Comparison of ENCODE assay signal across 12 cellular contexts in the genomic region with DNA sequence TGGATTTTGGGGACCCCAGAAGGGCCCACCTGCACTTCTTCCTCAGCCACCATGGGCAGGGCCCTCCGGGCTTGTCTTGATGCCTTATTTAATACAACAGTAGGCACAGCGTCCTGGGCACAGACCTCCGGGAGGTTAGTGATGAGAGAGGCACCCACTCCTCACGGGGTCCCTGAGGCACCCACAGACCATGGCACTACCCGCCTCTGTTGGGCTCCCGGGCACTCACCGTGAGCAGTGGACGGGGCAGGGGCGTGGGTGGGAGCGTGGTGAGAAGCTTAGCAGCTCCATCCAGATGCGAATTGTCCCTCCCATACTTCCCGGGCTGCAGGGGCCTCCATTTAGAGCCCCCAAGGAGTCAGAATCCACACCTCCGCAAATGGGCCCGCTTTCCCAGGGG. TPM values are rescaled to one million over a fixed set of nuclear protein-coding genes. Genes with fewer than 3 reads are reported as not detected.
DNase-seq lines count a peak whose midpoint lies in the region; ATAC-seq, FAIRE-seq and TF ChIP-seq lines count a peak whose summit lies in the region.
"Had no signal": no experiment of that assay in that cellular context is flagged by ENCODE, and none has a peak within 500 bp of the region (broad histone marks: within the 10 kb centered on the region; RNA-seq: fewer than 3 reads in every experiment).

No MANE protein-coding gene starts in this region.

- in situ Hi-C loops in GM12878 (cut with MboI), result no loop called here

- no peaks in the 10 kb centered on the region for H3K36me3 ChIP-seq in GM12878 (ENCODE audit: control insufficient read depth in 2 of 2, insufficient read depth in 2 of 2, low read length in 1 of 2)
- H3K36me3 ChIP-seq in lower lobe of right lung, result no peaks in the 10 kb centered on the region
- no peaks in the 10 kb centered on the region for H3K36me3 ChIP-seq in testis (ENCODE audit: low read depth, missing control alignments)

- H3K4me1 ChIP-seq in GM12878 (ENCODE audit: control insufficient read depth, insufficient read depth, low read length) (peaks cover 14% of the 10 kb centered on the region), lower lobe of right lung (peaks cover 18% of the 10 kb centered on the region), testis (peaks cover 7% of the 10 kb centered on the region)

- TF ChIP-seq EP300 in GM12878 (IDR thresholded peaks at IDR 0.05; ENCODE audit: borderline replicate concordance in 1 of 2, control insufficient read depth in 1 of 2, low read depth in 2 of 2, low read length in 2 of 2), result no peak

- no peak for TF ChIP-seq RAD21 in GM12878 (IDR thresholded peaks at IDR 0.05; ENCODE audit: insufficient read depth, low read depth, low read length)

- CTCF ChIA-PET in GM12878 (lab: Yijun Ruan, JAX), result interaction anchor here (1.1 to 7.0 kb wide), 3 partner anchors 14 to 102 kb away, joined by 4 to 40 read pairs (median 9); no protein-coding TSS in a partner anchor

- POLR2A ChIA-PET in GM12878 (lab: Charles Lee), result no interaction called here

- TF ChIP-seq CTCF in GM12878 (IDR thresholded peaks at IDR 0.05 in 2 of 3, conservative IDR thresholded peaks at IDR 0.05 in 1 of 3; ENCODE audit: control insufficient read depth in 2 of 3, extremely low read depth in 1 of 3, insufficient read depth in 1 of 3, low read depth in 3 of 3, low read length in 3 of 3) (no peak), lower lobe of right lung (IDR thresholded peaks at IDR 0.05) (no peak), testis (IDR thresholded peaks at IDR 0.05) (no peak)

- ATAC-seq in GM12878 (no peak), lower lobe of right lung (peak in 1 of 2 donors; percentile 3)

- peaks cover 14% of the 10 kb centered on the region for H3K27me3 Mint-ChIP-seq in T-helper 1 cell treated with Interleukin-12 subunit alpha and Interleukin-12 subunit beta and Interleukin-4 antibody, amounts not matched to agents 30 μg/mL and 1 μg/mL, for 36 hours (ENCODE audit: low read depth)

- peak overlapping the region; percentile 37 for H3K4me3 Mint-ChIP-seq in T-helper 1 cell treated with Interleukin-12 subunit alpha and Interleukin-12 subunit beta and Interleukin-4 antibody, amounts not matched to agents 30 μg/mL and 1 μg/mL, for 36 hours

- BruUV-seq in GM12878 (replicated peaks; lab: Mats Ljungman, UMichigan), result no TSS peak

- H2AFZ ChIP-seq in GM12878 (ENCODE audit: control insufficient read depth, low read depth, low read length), result no peak overlapping the region

- H3K79me2 ChIP-seq in GM12878 (ENCODE audit: control insufficient read depth, insufficient read depth, low read length), result no peaks in the 10 kb centered on the region

- intact Hi-C loops in GM12878 (cut with micrococcal nuclease; ENCODE audit: unreplicated experiment) (no loop called here), lower lobe of right lung (cut with DNase I) (no loop called here), testis (cut with DNase I; ENCODE audit: low total_unique reads) (no loop called here)

- H3K9me3 ChIP-seq in GM12878 (replicated peaks; ENCODE audit: control insufficient read depth, insufficient read depth, low read length) (no peaks in the 10 kb centered on the region), lower lobe of right lung (no peaks in the 10 kb centered on the region), testis (no peaks in the 10 kb centered on the region)

- no peak overlapping the region; the same call in 1 of the 2 replicates for H3K4me3 ChIP-seq in GM12878
- peak overlapping the region; percentile 53 for H3K4me3 ChIP-seq in lower lobe of right lung
- peak overlapping the region; percentile 52 for H3K4me3 ChIP-seq in testis

- SMC1A ChIA-PET in GM12878 (lab: Charles Lee; ENCODE audit: uncharacterized antibody, unreplicated experiment), result interaction anchor here (1.4 kb wide), 1 partner anchor 14 kb away, joined by 5 read pairs; no protein-coding TSS in a partner anchor

- H3K27ac ChIP-seq in GM12878 (ENCODE audit: control insufficient read depth, insufficient read depth) (no peak overlapping the region), lower lobe of right lung (no peak overlapping the region), testis (peak overlapping the region in 1 of 2 donors; percentile 64)

- H3K9me3 Mint-ChIP-seq in T-helper 1 cell treated with Interleukin-12 subunit alpha and Interleukin-12 subunit beta and Interleukin-4 antibody, amounts not matched to agents 30 μg/mL and 1 μg/mL, for 36 hours, result no peaks in the 10 kb centered on the region
- H3K9me3 Mint-ChIP-seq: activated T-helper 1 cell treated with anti-CD3 and anti-CD28 coated beads, Interleukin-12 subunit alpha, Interleukin-12 subunit beta, Interleukin-2, Interleukin-4 antibody, amounts not matched to agents 30 ng/mL and 10 ng/mL and 1 ng/mL, durations not matched to agents 14 hours and 24 hours and 36 hours had no signal

- H4K20me1 ChIP-seq in GM12878 (ENCODE audit: control insufficient read depth, insufficient read depth), result no peaks in the 10 kb centered on the region

- TF ChIP-seq POLR2A in GM12878 (IDR thresholded peaks at IDR 0.05; ENCODE audit: low read depth, low read length) (no peak), testis (IDR thresholded peaks at IDR 0.05) (no peak)

- WGBS in GM12878 (ENCODE audit: insufficient coverage, insufficient replicate concordance, low lambda C conversion rate, missing lambda C conversion rate), result 67% methylated on average over 14 of the region's 14 CpGs
- WGBS in testis, 2 donors, result 70 to 72% methylated on average over 4 to 14 of the region's 14 CpGs

- peaks cover 5% of the 10 kb centered on the region for H3K4me1 Mint-ChIP-seq in T-helper 1 cell treated with Interleukin-12 subunit alpha and Interleukin-12 subunit beta and Interleukin-4 antibody, amounts not matched to agents 30 μg/mL and 1 μg/mL, for 36 hours (ENCODE audit: low read depth)

- H3K4me2 ChIP-seq in GM12878 (ENCODE audit: control insufficient read depth, insufficient read depth), result peak overlapping the region; percentile 92

- H3K27me3 ChIP-seq in GM12878 (replicated peaks in 1 of 2; ENCODE audit: control insufficient read depth in 2 of 2, insufficient read depth in 2 of 2, low read length in 1 of 2) (no peaks in the 10 kb centered on the region), lower lobe of right lung (ENCODE audit: low read depth) (no peaks in the 10 kb centered on the region), testis (no peaks in the 10 kb centered on the region)

- RAD21 ChIA-PET in GM12878 (lab: Charles Lee; ENCODE audit: unreplicated experiment), result interaction anchor here (1.2 kb wide), 1 partner anchor 25 kb away, joined by 3 read pairs; no protein-coding TSS in a partner anchor

- FAIRE-seq in GM12878 (lab: Jason Lieb, UNC), result no peak

- H3K36me3 Mint-ChIP-seq in T-helper 1 cell treated with Interleukin-12 subunit alpha and Interleukin-12 subunit beta and Interleukin-4 antibody, amounts not matched to agents 30 μg/mL and 1 μg/mL, for 36 hours (ENCODE audit: low read depth), result no peaks in the 10 kb centered on the region

- no peak overlapping the region for H3K9ac ChIP-seq in GM12878 (ENCODE audit: control insufficient read depth, insufficient read depth, low read length)

- no peak overlapping the region for H3K27ac Mint-ChIP-seq in T-helper 1 cell treated with Interleukin-12 subunit alpha and Interleukin-12 subunit beta and Interleukin-4 antibody, amounts not matched to agents 30 μg/mL and 1 μg/mL, for 36 hours
- H3K27ac Mint-ChIP-seq: activated T-helper 1 cell treated with anti-CD3 and anti-CD28 coated beads, Interleukin-12 subunit alpha, Interleukin-12 subunit beta, Interleukin-2, Interleukin-4 antibody, amounts not matched to agents 30 ng/mL and 10 ng/mL and 1 ng/mL, durations not matched to agents 14 hours and 24 hours and 36 hours had no signal

- DNase-seq in T-helper 1 cell (no peak), GM12878 (ENCODE audit: low read depth, low spot score) (no peak), lower lobe of right lung (no peak), testis (no peak), NCI-H774 (lab: John Stamatoyannopoulos, UW) (no peak), NCI-H2227 treated with DMSO at 0.1 percent for 48 hours (lab: John Stamatoyannopoulos, UW) (no peak)
- no peak for DNase-seq in stimulated activated naive CD4-positive, alpha-beta T cell treated with Interleukin-2 at 50 U/mL for 16 hours (lab: John Stamatoyannopoulos, UW)
- DNase-seq: NCI-H1417 treated with DMSO at 0.1 percent for 48 hours had no signal

RNA-seq across cellular contexts. Expression of a gene that starts 0.3 kb away (rescaled TPM):
- not detected in 2 replicates for total RNA-seq in GM12878 (2013; cell fraction: nucleolus; rRNA removed)
- total RNA-seq in GM12878 (2014; rRNA removed), result not detected in 2 replicates
- not detected in 2 replicates for total RNA-seq in GM12878 (2014; rRNA removed; fragmentation: Illumina TruSeq; extraction: Trizol)
- not detected in 2 replicates for total RNA-seq in GM12878 (2021)
- not detected for polyA plus RNA-seq in GM12878 (2011; ENCODE audit: low read depth)
- not detected in 2 replicates for polyA plus RNA-seq in GM12878 (2011; rRNA removed)
- not detected in 2 replicates for polyA plus RNA-seq in GM12878 (2011; cell fraction: cytosol; rRNA removed)
- not detected in 2 replicates for polyA plus RNA-seq in GM12878 (2011; cell fraction: nucleus; rRNA removed)
- not detected in 2 replicates for polyA plus RNA-seq in GM12878 (2012)
- polyA plus RNA-seq in GM12878 (2014; fragmentation: Illumina TruSeq; extraction: Trizol), result not detected in 2 replicates
- polyA plus RNA-seq in GM12878 (2014; fragmentation: Nextera tagmentation; extraction: Ambion mirVana), result not detected
- 0.04 TPM in 1 of 2 replicates, not detected in the other for polyA plus RNA-seq in GM12878 (2014; rRNA removed)
- polyA plus RNA-seq in GM12878 (2016; fragmentation: Nextera tagmentation; extraction: Ambion mirVana), result not detected
- not detected in 2 replicates for polyA minus RNA-seq in GM12878 (2011; rRNA and poly(A)+ RNA removed)
- not detected in 2 replicates for polyA minus RNA-seq in GM12878 (2011; cell fraction: cytosol; rRNA and poly(A)+ RNA removed)
- polyA minus RNA-seq in GM12878 (2011; cell fraction: nucleus; rRNA and poly(A)+ RNA removed), result not detected in 2 replicates
- total RNA-seq in lower lobe of right lung, result not detected
- 1 to 10 TPM; 2.2 to 2.9 TPM for total RNA-seq in testis
- polyA plus RNA-seq in testis (ENCODE audit: insufficient read depth, low read depth, low replicate concordance), result 1.3 TPM
- total RNA-seq: A172, dermis microvascular lymphatic vessel endothelial cell had no signal

RNA-seq across cellular contexts. Expression of a gene that starts 24.8 kb away (rescaled TPM):
- 0.25 TPM in 1 of 2 replicates, not detected in the other for total RNA-seq in GM12878 (2013; cell fraction: nucleolus; rRNA removed)
- total RNA-seq in GM12878 (2014; rRNA removed) (0.73 and 0.82 TPM in 2 replicates), GM12878 (2014; rRNA removed; fragmentation: Illumina TruSeq; extraction: Trizol) (0.04 and 0.14 TPM in 2 replicates), GM12878 (2021) (0.27 and 1.1 TPM in 2 replicates), lower lobe of right lung (0.53 TPM), testis (1 to 10 TPM; 2.5 to 6.0 TPM)
- not detected for polyA plus RNA-seq in GM12878 (2011; ENCODE audit: low read depth)
- polyA plus RNA-seq in GM12878 (2011; rRNA removed) (0.24 and 0.45 TPM in 2 replicates), GM12878 (2014; fragmentation: Illumina TruSeq; extraction: Trizol) (0.09 TPM in 1 of 2 replicates, not detected in the other), GM12878 (2014; fragmentation: Nextera tagmentation; extraction: Ambion mirVana) (not detected), GM12878 (2014; rRNA removed) (0.19 and 0.20 TPM in 2 replicates), GM12878 (2016; fragmentation: Nextera tagmentation; extraction: Ambion mirVana) (under 1 TPM; 0.70 to 1.00 TPM), testis (ENCODE audit: insufficient read depth, low read depth, low replicate concordance) (5.7 TPM)
- 0.22 and 0.48 TPM in 2 replicates for polyA plus RNA-seq in GM12878 (2011; cell fraction: cytosol; rRNA removed)
- 0.37 and 0.51 TPM in 2 replicates for polyA plus RNA-seq in GM12878 (2011; cell fraction: nucleus; rRNA removed)
- polyA plus RNA-seq in GM12878 (2012), result 0.74 and 1.5 TPM in 2 replicates
- 0.26 and 0.29 TPM in 2 replicates for polyA minus RNA-seq in GM12878 (2011; rRNA and poly(A)+ RNA removed)
- 1.3 and 1.6 TPM in 2 replicates for polyA minus RNA-seq in GM12878 (2011; cell fraction: cytosol; rRNA and poly(A)+ RNA removed)
- polyA minus RNA-seq in GM12878 (2011; cell fraction: nucleus; rRNA and poly(A)+ RNA removed), result 0.48 and 0.77 TPM in 2 replicates

RNA-seq across cellular contexts. Expression of a gene that starts 38.8 kb away (rescaled TPM):
- total RNA-seq in GM12878 (2013; cell fraction: nucleolus; rRNA removed), result 0.73 TPM in 1 of 2 replicates, not detected in the other
- total RNA-seq in GM12878 (2014; rRNA removed) (not detected in 2 replicates), GM12878 (2014; rRNA removed; fragmentation: Illumina TruSeq; extraction: Trizol) (not detected in 2 replicates), GM12878 (2021) (0.58 and 0.87 TPM in 2 replicates), lower lobe of right lung (104 TPM), testis (10 to 100 TPM in 1 of 2 donors, 1 to 10 TPM in 1; 5.0 to 11.1 TPM)
- polyA plus RNA-seq in GM12878 (2011; ENCODE audit: low read depth), result not detected
- polyA plus RNA-seq in GM12878 (2011; rRNA removed) (not detected in 2 replicates), GM12878 (2014; fragmentation: Illumina TruSeq; extraction: Trizol) (0.05 and 0.18 TPM in 2 replicates), GM12878 (2014; fragmentation: Nextera tagmentation; extraction: Ambion mirVana) (not detected), GM12878 (2014; rRNA removed) (not detected in 2 replicates), GM12878 (2016; fragmentation: Nextera tagmentation; extraction: Ambion mirVana) (under 1 TPM; 0.19 to 0.24 TPM), testis (ENCODE audit: insufficient read depth, low read depth, low replicate concordance) (12.9 TPM)
- polyA plus RNA-seq in GM12878 (2011; cell fraction: cytosol; rRNA removed), result not detected in 2 replicates
- polyA plus RNA-seq in GM12878 (2011; cell fraction: nucleus; rRNA removed), result 0.04 TPM in 1 of 2 replicates, not detected in the other
- not detected in 2 replicates for polyA plus RNA-seq in GM12878 (2012)
- polyA minus RNA-seq in GM12878 (2011; rRNA and poly(A)+ RNA removed), result not detected in 2 replicates
- polyA minus RNA-seq in GM12878 (2011; cell fraction: cytosol; rRNA and poly(A)+ RNA removed), result not detected in 2 replicates
- polyA minus RNA-seq in GM12878 (2011; cell fraction: nucleus; rRNA and poly(A)+ RNA removed), result not detected in 2 replicates
